ENCODE assay signal across 8 cellular contexts in genomic region chr6:44265003-44265842, GRCh38. TPM values are rescaled to one million over a fixed set of nuclear protein-coding genes. Genes with fewer than 3 reads are reported as not detected.
DNase-seq lines count a peak whose midpoint lies in the region; ATAC-seq, FAIRE-seq and TF ChIP-seq lines count a peak whose summit lies in the region.

Gene NFKBIE, minus strand, starts transcription at chr6:44265551. Its CDS starts 205 bp downstream, at chr6:44265346.

- peaks cover 0 to 15% of the 10 kb centered on the region in 2 experiments; a peak in 1 of 3 replicates for H3K36me3 ChIP-seq in HEK293 (ENCODE audit: control insufficient read depth in 2 of 2, insufficient read depth in 1 of 2, low read length in 2 of 2)
- H3K36me3 ChIP-seq in SU-DHL-6 (ENCODE audit: low read length) = no peaks in the 10 kb centered on the region
- peaks cover 0 to under 1% (median 0%) of the 10 kb centered on the region in 3 donors for H3K36me3 ChIP-seq in pancreas
- peaks cover 0 to 8% (median under 1%) of the 10 kb centered on the region in 3 donors for H3K36me3 ChIP-seq in tibial artery

- H3K4me1 Mint-ChIP-seq in activated naive CD8-positive, alpha-beta T cell treated with anti-CD3 and anti-CD28 coated beads for 36 hours = peaks cover 55% of the 10 kb centered on the region

- no peaks in the 10 kb centered on the region for H3K9me2 ChIP-seq in SU-DHL-6 (replicated peaks; ENCODE audit: insufficient read depth, low read length)

- CTCF ChIA-PET in HEK293 (lab: Yijun Ruan, JAX) = interaction anchor here (0.6 to 7.2 kb wide), 11 partner anchors 9 to 1850 kb away, joined by 3 to 208 read pairs (median 14); partner anchors contain the start of genes AARS2, SLC35B2 and SPATS1

- WGBS in pancreas, 2 donors = 1% methylated on average over 45 to 75 of the region's 75 CpGs

- H3K4me1 ChIP-seq in HEK293 (ENCODE audit: control insufficient read depth, insufficient read depth, low read length) (peaks cover 4% of the 10 kb centered on the region; the same call in 1 of the 2 replicates), pancreas (peaks cover 0 to 21% (median 4%) of the 10 kb centered on the region in 3 donors), tibial artery (peaks cover 0 to 40% (median 27%) of the 10 kb centered on the region in 4 donors)

- peak within 1 kb of the TSS; percentile 29 for H2AFZ ChIP-seq in SU-DHL-6 (ENCODE audit: low read depth, low read length, severe bottlenecking)

- H3K4me3 Mint-ChIP-seq in activated naive CD8-positive, alpha-beta T cell treated with anti-CD3 and anti-CD28 coated beads for 36 hours = peak within 1 kb of the TSS; percentile 97

- no peaks in the 10 kb centered on the region for H3K9me3 Mint-ChIP-seq in activated naive CD8-positive, alpha-beta T cell treated with anti-CD3 and anti-CD28 coated beads for 36 hours

- peak within 1 kb of the TSS; percentile 80 for H3K9ac ChIP-seq in SU-DHL-6 (ENCODE audit: low read length)

- H3K27ac ChIP-seq in HEK293 (ENCODE audit: extremely low read depth, low read depth, low read length) (peak within 1 kb of the TSS; percentile 76; the same call in 1 of the 2 replicates), SU-DHL-6 (ENCODE audit: low read depth, low read length) (peak within 1 kb of the TSS; percentile 86), pancreas (peak within 1 kb of the TSS; percentile 48 to 87 (median 78)), tibial artery (peak within 1 kb of the TSS; percentile 68 to 82)

- POLR2A ChIA-PET in HEK293 (lab: Yijun Ruan, JAX) = interaction anchor here (0.6 to 2.2 kb wide), 3 partner anchors 18 to 555 kb away, joined by 3 to 15 read pairs (median 5); partner anchors contain the start of gene HSP90AB1

- no peaks in the 10 kb centered on the region for H4K20me1 ChIP-seq in SU-DHL-6 (ENCODE audit: low read depth, low read length)

- H3K4me2 ChIP-seq in SU-DHL-6 (ENCODE audit: low read depth, low read length, poor library complexity, severe bottlenecking) = peak within 1 kb of the TSS; percentile 91

- peak; percentile 87 to 92 (median 88) for ATAC-seq in pancreas

- in situ Hi-C loops in G401 (cut with HindIII; ENCODE audit: low sequenced_read_pairs) = no loop called here

- H3K27me3 ChIP-seq in SU-DHL-6 (ENCODE audit: low read length) = no peaks in the 10 kb centered on the region
- no peaks in the 10 kb centered on the region for H3K27me3 ChIP-seq in pancreas
- peaks cover 0 to 23% of the 10 kb centered on the region in 2 donors for H3K27me3 ChIP-seq in tibial artery

- TF ChIP-seq CTCF in HEK293 (tag by site-specific recombination; IDR thresholded peaks at IDR 0.05) (peak; percentile 98), SU-DHL-6 (IDR thresholded peaks at IDR 0.05; ENCODE audit: insufficient read depth, low read length, poor library complexity, severe bottlenecking) (peak; percentile 90), pancreas (IDR thresholded peaks at IDR 0.05) (peak in 1 of 4 donors; percentile 6), tibial artery (IDR thresholded peaks at IDR 0.05) (peak in 1 of 2 experiments; percentile 3)

- H3K79me2 ChIP-seq in SU-DHL-6 (ENCODE audit: insufficient read depth, low read length) = peaks cover 29% of the 10 kb centered on the region

- intact Hi-C loops in head of caudate nucleus (cut with DNase I) = loop anchor here (5.0 kb wide), 2 partner anchors 47 to 72 kb away; partner anchors contain the start of gene AARS2
- intact Hi-C loops in pancreas (cut with DNase I) = loop anchor here in 2 of 3 donors (5.0 kb wide), 2 partner anchors 67 to 72 kb away; no protein-coding TSS in a partner anchor
- intact Hi-C loops in tibial artery (cut with DNase I; ENCODE audit: low total_unique reads) = loop anchor here (5.0 to 10.0 kb wide), 3 partner anchors 72 to 170 kb away; partner anchors contain the start of gene CDC5L

- H3K36me3 Mint-ChIP-seq in activated naive CD8-positive, alpha-beta T cell treated with anti-CD3 and anti-CD28 coated beads for 36 hours = peaks cover 26% of the 10 kb centered on the region

- H3K27ac Mint-ChIP-seq in activated naive CD8-positive, alpha-beta T cell treated with anti-CD3 and anti-CD28 coated beads for 36 hours = peak within 1 kb of the TSS; percentile 95

- H3K9me3 ChIP-seq in HEK293 (ENCODE audit: control insufficient read depth, insufficient read depth, low read depth, low read length) = no peaks in the 10 kb centered on the region
- H3K9me3 ChIP-seq in SU-DHL-6 (ENCODE audit: insufficient read depth, low read length) = no peaks in the 10 kb centered on the region
- H3K9me3 ChIP-seq in pancreas = no peaks in the 10 kb centered on the region
- H3K9me3 ChIP-seq in tibial artery = no peaks in the 10 kb centered on the region

- peaks cover 44% of the 10 kb centered on the region for H3F3A ChIP-seq in SU-DHL-6 (ENCODE audit: insufficient read depth)

- DNase-seq in G401 (ENCODE audit: low spot score) = peak; percentile 88
- DNase-seq in NCI-H1092 (lab: John Stamatoyannopoulos, UW) = peak; percentile 93
- peak; percentile 94 for DNase-seq in activated naive CD8-positive, alpha-beta T cell treated with anti-CD3 and anti-CD28 coated beads for 36 hours
- DNase-seq in head of caudate nucleus = peak; percentile 84 to 98 (median 94)
- peak; percentile 94 to 99 (median 96) for DNase-seq in pancreas
- DNase-seq in tibial artery = peak; percentile 95 to 97

- peaks cover 23% of the 10 kb centered on the region for H3K27me3 Mint-ChIP-seq in activated naive CD8-positive, alpha-beta T cell treated with anti-CD3 and anti-CD28 coated beads for 36 hours

- no peak for FAIRE-seq in pancreas (lab: Jason Lieb, UNC)

- H3K4me3 ChIP-seq in HEK293 (ENCODE audit: low read depth, low read length) (peak within 1 kb of the TSS; percentile 62), SU-DHL-6 (ENCODE audit: insufficient read depth, low read length, poor library complexity, severe bottlenecking) (peak within 1 kb of the TSS; percentile 78), pancreas (peak within 1 kb of the TSS; percentile 45 to 93 (median 80)), tibial artery (peak within 1 kb of the TSS; percentile 64 to 72)

TF ChIP-seq in HEK293, 187 proteins besides CTCF, POLR2A, EP300 and RAD21 (continues in another document):
- TF ChIP-seq ZSCAN18 (tag by site-specific recombination; IDR thresholded peaks at IDR 0.05) = no peak
- TF ChIP-seq ZBTB10 (tag by site-specific recombination; IDR thresholded peaks at IDR 0.05) = no peak; the same call in 1 of the 2 replicates
- peak; percentile 98 for TF ChIP-seq ZBTB20 (tag by site-specific recombination; IDR thresholded peaks at IDR 0.05)
- TF ChIP-seq ZBTB1 (tag by site-specific recombination; IDR thresholded peaks at IDR 0.05) = no peak
- TF ChIP-seq INSM2 (tag by site-specific recombination; IDR thresholded peaks at IDR 0.05) = no peak

RNA-seq across cellular contexts. Expression of gene NFKBIE, which starts in this region (rescaled TPM):
- total RNA-seq in G401 (2014; rRNA removed; shearing (Covaris generic)) = 27.7 and 58.6 TPM in 2 replicates
- total RNA-seq in activated naive CD8-positive, alpha-beta T cell treated with anti-CD3 and anti-CD28 coated beads for 36 hours = 10 to 100 TPM; 22.7 to 24.8 TPM
- total RNA-seq in pancreas = 10 to 100 TPM in 1 of 6 donors, 1 to 10 TPM in 5; 2.5 to 16.9 (median 5.5) TPM
- 10 to 100 TPM; 10.1 to 12.1 TPM for polyA plus RNA-seq in pancreas

Comparison
In these comparisons a context has a peak if more than half of its experiments do, and no peak if none do; other contexts are left out.
1. Peak in every context shown above with its lines: DNase-seq, ATAC-seq, H3K4me3 ChIP-seq and H3K27ac ChIP-seq.